Comparison of ENCODE assay signal across 22 cellular contexts in the genomic region with DNA sequence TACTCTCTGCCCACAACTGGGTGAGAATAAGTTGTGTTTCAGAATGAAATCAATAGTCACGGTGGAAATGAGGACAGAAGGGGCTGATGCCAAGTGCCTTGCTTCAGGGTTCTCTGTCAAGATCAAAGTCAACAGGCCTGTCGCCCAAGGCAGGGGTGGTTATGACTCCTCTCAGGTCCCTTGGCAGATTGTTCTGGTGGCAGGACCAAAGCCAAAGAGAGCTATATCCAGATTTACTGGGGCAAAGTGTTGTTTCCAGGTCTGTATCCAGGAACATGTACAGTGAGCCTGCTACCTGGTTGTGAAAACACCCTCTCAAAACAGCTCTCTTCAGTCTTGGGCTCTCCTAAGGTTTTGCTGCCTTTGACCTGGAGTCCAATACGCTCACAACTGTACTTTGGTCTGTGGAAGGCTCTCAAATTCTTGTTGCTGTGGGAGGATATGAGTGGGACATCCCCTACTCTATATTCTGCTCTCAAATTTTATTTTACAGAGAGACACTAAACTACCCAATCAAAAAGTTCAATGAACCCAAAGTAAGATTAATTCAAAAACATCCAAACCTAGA.
"Had no signal": no experiment of that assay in that cellular context is flagged by ENCODE, and none has a peak within 500 bp of the region (broad histone marks: within the 10 kb centered on the region; RNA-seq: fewer than 3 reads in every experiment).

No MANE protein-coding gene starts in this region.

- H3K9me3 ChIP-seq: SJSA1, SK-N-SH had no signal

- H3K27me3 ChIP-seq: brain microvascular endothelial cell, SJSA1 had no signal

- DNase-seq: activated CD4-positive, alpha-beta T cell treated with anti-CD3 and anti-CD28 coated beads, Interleukin-2, amount 10 ng/mL, durations not matched to agents 24 days and 14 days; activated CD4-positive, alpha-beta T cell treated with anti-CD3 and anti-CD28 coated beads, Interleukin-2, amount 50 U/mL, for 4 hours; activated CD8-positive, alpha-beta memory T cell treated with anti-CD3 and anti-CD28 coated beads, Interleukin-2, amount 50 U/mL, for 4 hours; activated CD8-positive, alpha-beta T cell treated with anti-CD3 and anti-CD28 coated beads, Interleukin-2, amount 10 ng/mL, durations not matched to agents 7 days and 5 days; activated effector memory CD4-positive, alpha-beta T cell treated with Interleukin-2 at 50 U/mL for 16 hours; activated naive CD4-positive, alpha-beta T cell treated with anti-CD3 and anti-CD28 coated beads, Interleukin-2, amount 10 ng/mL, durations not matched to agents 7 days and 5 days; activated naive CD8-positive, alpha-beta T cell treated with anti-CD3 and anti-CD28 coated beads, Interleukin-2, amount 50 U/mL, for 24 hours; activated T-cell treated with anti-CD3 and anti-CD28 coated beads for 4 hours; activated T-cell treated with anti-CD3 and anti-CD28 coated beads, Interleukin-2, amount 50 U/mL, for 48 hours; anterior cingulate cortex; brain microvascular endothelial cell; central memory CD4-positive, alpha-beta T cell; NCI-H1105; NCI-H1417 treated with DMSO at 0.1 percent for 48 hours; NCI-H187 treated with DMSO at 0.1 percent for 48 hours; NCI-H345; NCI-H524 treated with DMSO at 0.1 percent for 48 hours; SHP77; SK-N-SH had no signal

- H3K9ac ChIP-seq: SK-N-SH had no signal

- FAIRE-seq: TTC549 had no signal

- H3K27ac ChIP-seq: brain microvascular endothelial cell, SJSA1 had no signal

- ATAC-seq: activated CD8-positive, alpha-beta T cell treated with anti-CD3 and anti-CD28 coated beads, Interleukin-2, amount 10 ng/mL, durations not matched to agents 7 days and 5 days; activated naive CD8-positive, alpha-beta T cell treated with anti-CD3 and anti-CD28 coated beads, Interleukin-2, amount 50 U/mL, for 24 hours; Panc1 had no signal

- H3K4me2 ChIP-seq: SK-N-SH had no signal

- H3K4me3 ChIP-seq: SJSA1 had no signal

- H3K36me3 ChIP-seq: brain microvascular endothelial cell, SJSA1 had no signal
